In the genomic region with DNA sequence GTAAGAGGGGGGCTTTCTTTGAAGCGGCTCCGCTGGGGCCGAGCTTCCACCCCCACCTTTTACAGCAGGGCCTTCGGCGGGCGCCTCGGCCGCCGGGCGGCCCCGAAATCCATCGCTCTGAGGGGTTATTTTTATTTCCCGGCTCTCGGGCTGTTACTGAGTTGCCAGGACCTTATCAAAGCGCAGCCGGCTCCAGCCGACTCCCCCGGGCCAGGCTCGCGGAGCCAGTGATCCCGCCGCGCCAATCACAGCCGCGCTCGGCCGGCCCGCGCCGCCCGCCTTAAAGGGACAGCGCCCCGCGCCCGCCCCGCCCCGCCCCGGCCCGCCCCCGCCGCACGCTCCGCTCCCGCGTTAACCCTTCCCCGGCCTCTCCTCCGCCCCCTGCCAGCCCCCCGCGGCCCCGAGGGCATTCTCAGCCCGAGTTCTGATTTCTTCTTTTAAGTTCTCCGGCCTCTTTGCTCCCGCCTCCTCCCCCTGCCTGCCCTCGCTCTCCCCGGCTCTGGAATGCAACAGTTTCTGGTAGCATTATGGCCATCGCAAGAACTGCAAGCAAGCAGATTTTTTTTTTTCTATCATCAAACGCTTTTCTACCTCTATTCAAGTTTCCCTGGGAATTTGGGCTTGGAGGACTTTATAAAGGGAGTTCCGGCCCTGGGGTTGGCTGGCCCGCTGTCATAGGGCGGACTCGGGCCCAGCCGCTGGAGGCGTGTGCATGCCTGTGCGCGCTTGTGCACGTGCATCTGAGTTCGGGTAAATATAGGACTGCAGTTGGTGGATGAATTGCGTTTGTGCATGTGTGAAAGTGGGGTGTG, we compare ENCODE assay signal across 1 cellular context.
TF ChIP-seq lines count a peak whose summit lies in the region.

A gene with protein sequence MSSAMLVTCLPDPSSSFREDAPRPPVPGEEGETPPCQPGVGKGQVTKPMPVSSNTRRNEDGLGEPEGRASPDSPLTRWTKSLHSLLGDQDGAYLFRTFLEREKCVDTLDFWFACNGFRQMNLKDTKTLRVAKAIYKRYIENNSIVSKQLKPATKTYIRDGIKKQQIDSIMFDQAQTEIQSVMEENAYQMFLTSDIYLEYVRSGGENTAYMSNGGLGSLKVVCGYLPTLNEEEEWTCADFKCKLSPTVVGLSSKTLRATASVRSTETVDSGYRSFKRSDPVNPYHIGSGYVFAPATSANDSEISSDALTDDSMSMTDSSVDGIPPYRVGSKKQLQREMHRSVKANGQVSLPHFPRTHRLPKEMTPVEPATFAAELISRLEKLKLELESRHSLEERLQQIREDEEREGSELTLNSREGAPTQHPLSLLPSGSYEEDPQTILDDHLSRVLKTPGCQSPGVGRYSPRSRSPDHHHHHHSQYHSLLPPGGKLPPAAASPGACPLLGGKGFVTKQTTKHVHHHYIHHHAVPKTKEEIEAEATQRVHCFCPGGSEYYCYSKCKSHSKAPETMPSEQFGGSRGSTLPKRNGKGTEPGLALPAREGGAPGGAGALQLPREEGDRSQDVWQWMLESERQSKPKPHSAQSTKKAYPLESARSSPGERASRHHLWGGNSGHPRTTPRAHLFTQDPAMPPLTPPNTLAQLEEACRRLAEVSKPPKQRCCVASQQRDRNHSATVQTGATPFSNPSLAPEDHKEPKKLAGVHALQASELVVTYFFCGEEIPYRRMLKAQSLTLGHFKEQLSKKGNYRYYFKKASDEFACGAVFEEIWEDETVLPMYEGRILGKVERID (minus strand): TSS at position 255 of the 812 bp plus-strand sequence. CDS start 3,028 bp downstream, outside the sequence.

TF ChIP-seq in HepG2, 621 proteins besides CTCF, POLR2A, EP300 and RAD21 (continued from another document and continues in another):
- TF ChIP-seq, protein P1, sequence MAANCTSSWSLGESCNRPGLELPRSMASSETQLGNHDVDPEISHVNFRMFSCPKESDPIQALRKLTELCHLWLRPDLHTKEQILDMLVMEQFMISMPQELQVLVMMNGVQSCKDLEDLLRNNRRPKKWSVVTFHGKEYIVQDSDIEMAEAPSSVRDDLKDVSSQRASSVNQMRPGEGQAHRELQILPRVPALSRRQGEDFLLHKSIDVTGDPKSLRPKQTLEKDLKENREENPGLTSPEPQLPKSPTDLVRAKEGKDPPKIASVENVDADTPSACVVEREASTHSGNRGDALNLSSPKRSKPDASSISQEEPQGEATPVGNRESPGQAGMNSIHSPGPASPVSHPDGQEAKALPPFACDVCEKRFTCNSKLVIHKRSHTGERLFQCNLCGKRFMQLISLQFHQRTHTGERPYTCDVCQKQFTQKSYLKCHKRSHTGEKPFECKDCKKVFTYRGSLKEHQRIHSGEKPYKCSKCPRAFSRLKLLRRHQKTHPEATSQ (CRISPR knock-in tag; IDR thresholded peaks at IDR 0.05; ENCODE audit: borderline replicate concordance), result peak; percentile 94
- 0 out of 2 replicates have a peak, but pooled peaks have one; percentile 16 for TF ChIP-seq ZNF460 (CRISPR knock-in tag; IDR thresholded peaks at IDR 0.05; ENCODE audit: borderline replicate concordance)
- TF ChIP-seq HNRNPUL1 (IDR thresholded peaks at IDR 0.05; ENCODE audit: low read depth, low read length), result no peak
- 0 out of 2 replicates have a peak, but pooled peaks have one; percentile 40 for TF ChIP-seq ZNF17 (CRISPR knock-in tag; IDR thresholded peaks at IDR 0.05)
- TF ChIP-seq ZZZ3 (CRISPR knock-in tag; IDR thresholded peaks at IDR 0.05; ENCODE audit: borderline replicate concordance), result 0 out of 2 replicates have a peak, but pooled peaks have one; percentile 72
- TF ChIP-seq BRD4 (CRISPR knock-in tag; IDR thresholded peaks at IDR 0.05), result peak; percentile 61; the same call in 1 of the 2 replicates
- 0 out of 2 replicates have a peak, but pooled peaks have one; percentile 76 for TF ChIP-seq ZNF672 (CRISPR knock-in tag; IDR thresholded peaks at IDR 0.05)
- no peak for TF ChIP-seq ZNF234 (CRISPR knock-in tag; conservative IDR thresholded peaks at IDR 0.05)
- TF ChIP-seq ZNF761 (CRISPR knock-in tag; conservative IDR thresholded peaks at IDR 0.05), result peak; percentile 89
- TF ChIP-seq, protein P2, sequence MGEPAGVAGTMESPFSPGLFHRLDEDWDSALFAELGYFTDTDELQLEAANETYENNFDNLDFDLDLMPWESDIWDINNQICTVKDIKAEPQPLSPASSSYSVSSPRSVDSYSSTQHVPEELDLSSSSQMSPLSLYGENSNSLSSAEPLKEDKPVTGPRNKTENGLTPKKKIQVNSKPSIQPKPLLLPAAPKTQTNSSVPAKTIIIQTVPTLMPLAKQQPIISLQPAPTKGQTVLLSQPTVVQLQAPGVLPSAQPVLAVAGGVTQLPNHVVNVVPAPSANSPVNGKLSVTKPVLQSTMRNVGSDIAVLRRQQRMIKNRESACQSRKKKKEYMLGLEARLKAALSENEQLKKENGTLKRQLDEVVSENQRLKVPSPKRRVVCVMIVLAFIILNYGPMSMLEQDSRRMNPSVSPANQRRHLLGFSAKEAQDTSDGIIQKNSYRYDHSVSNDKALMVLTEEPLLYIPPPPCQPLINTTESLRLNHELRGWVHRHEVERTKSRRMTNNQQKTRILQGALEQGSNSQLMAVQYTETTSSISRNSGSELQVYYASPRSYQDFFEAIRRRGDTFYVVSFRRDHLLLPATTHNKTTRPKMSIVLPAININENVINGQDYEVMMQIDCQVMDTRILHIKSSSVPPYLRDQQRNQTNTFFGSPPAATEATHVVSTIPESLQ (CRISPR knock-in tag; conservative IDR thresholded peaks at IDR 0.05), result no peak
- no peak for TF ChIP-seq SIX1 (CRISPR knock-in tag; IDR thresholded peaks at IDR 0.05; ENCODE audit: borderline replicate concordance)
- peak; percentile 74 for TF ChIP-seq DMAP1 (CRISPR knock-in tag; IDR thresholded peaks at IDR 0.05)
- 0 out of 2 replicates have a peak, but pooled peaks have one; percentile 34 for TF ChIP-seq FIP1L1 (IDR thresholded peaks at IDR 0.05; ENCODE audit: borderline replicate concordance, insufficient read depth, low read depth, low read length)
- peak; percentile 63; the same call in 1 of the 2 replicates for TF ChIP-seq ZC3H4 (CRISPR knock-in tag; IDR thresholded peaks at IDR 0.05; ENCODE audit: borderline replicate concordance)
- TF ChIP-seq, protein P3, sequence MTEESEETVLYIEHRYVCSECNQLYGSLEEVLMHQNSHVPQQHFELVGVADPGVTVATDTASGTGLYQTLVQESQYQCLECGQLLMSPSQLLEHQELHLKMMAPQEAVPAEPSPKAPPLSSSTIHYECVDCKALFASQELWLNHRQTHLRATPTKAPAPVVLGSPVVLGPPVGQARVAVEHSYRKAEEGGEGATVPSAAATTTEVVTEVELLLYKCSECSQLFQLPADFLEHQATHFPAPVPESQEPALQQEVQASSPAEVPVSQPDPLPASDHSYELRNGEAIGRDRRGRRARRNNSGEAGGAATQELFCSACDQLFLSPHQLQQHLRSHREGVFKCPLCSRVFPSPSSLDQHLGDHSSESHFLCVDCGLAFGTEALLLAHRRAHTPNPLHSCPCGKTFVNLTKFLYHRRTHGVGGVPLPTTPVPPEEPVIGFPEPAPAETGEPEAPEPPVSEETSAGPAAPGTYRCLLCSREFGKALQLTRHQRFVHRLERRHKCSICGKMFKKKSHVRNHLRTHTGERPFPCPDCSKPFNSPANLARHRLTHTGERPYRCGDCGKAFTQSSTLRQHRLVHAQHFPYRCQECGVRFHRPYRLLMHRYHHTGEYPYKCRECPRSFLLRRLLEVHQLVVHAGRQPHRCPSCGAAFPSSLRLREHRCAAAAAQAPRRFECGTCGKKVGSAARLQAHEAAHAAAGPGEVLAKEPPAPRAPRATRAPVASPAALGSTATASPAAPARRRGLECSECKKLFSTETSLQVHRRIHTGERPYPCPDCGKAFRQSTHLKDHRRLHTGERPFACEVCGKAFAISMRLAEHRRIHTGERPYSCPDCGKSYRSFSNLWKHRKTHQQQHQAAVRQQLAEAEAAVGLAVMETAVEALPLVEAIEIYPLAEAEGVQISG (CRISPR knock-in tag; IDR thresholded peaks at IDR 0.05), result peak; percentile 73
- TF ChIP-seq SRSF4 (IDR thresholded peaks at IDR 0.05; ENCODE audit: low read depth, low read length, poor library complexity, severe bottlenecking), result no peak
- no peak for TF ChIP-seq RAD51 (IDR thresholded peaks at IDR 0.05; ENCODE audit: borderline replicate concordance)
- TF ChIP-seq TCF7L2 (IDR thresholded peaks at IDR 0.05; ENCODE audit: low read depth, low read length), result peak; percentile 77
- TF ChIP-seq KLF6 (CRISPR knock-in tag; IDR thresholded peaks at IDR 0.05), result peak; percentile 88
- TF ChIP-seq, protein P4, sequence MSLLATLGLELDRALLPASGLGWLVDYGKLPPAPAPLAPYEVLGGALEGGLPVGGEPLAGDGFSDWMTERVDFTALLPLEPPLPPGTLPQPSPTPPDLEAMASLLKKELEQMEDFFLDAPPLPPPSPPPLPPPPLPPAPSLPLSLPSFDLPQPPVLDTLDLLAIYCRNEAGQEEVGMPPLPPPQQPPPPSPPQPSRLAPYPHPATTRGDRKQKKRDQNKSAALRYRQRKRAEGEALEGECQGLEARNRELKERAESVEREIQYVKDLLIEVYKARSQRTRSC (CRISPR knock-in tag; IDR thresholded peaks at IDR 0.05; ENCODE audit: low read depth), result 0 out of 2 replicates have a peak, but pooled peaks have one; percentile 65
- no peak; the same call in 1 of the 2 replicates for TF ChIP-seq ZNF614 (CRISPR knock-in tag; IDR thresholded peaks at IDR 0.05; ENCODE audit: borderline replicate concordance)
- TF ChIP-seq TARDBP (CRISPR knock-in tag; IDR thresholded peaks at IDR 0.05), result peak; percentile 86
- TF ChIP-seq CHD4 (IDR thresholded peaks at IDR 0.05; ENCODE audit: borderline replicate concordance, low read length), result no peak
- peak; percentile 87; the same call in 1 of the 2 replicates for TF ChIP-seq ZFP41 (CRISPR knock-in tag; IDR thresholded peaks at IDR 0.05; ENCODE audit: borderline replicate concordance)
- peak; percentile 51; the same call in 1 of the 2 replicates for TF ChIP-seq MEIS1 (CRISPR knock-in tag; IDR thresholded peaks at IDR 0.05; ENCODE audit: borderline replicate concordance)
- TF ChIP-seq, protein P5, sequence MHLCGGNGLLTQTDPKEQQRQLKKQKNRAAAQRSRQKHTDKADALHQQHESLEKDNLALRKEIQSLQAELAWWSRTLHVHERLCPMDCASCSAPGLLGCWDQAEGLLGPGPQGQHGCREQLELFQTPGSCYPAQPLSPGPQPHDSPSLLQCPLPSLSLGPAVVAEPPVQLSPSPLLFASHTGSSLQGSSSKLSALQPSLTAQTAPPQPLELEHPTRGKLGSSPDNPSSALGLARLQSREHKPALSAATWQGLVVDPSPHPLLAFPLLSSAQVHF (CRISPR knock-in tag; IDR thresholded peaks at IDR 0.05), result peak; percentile 95
- TF ChIP-seq TAF15 (IDR thresholded peaks at IDR 0.05; ENCODE audit: low read depth, low read length, poor library complexity, severe bottlenecking), result no peak
- no peak for TF ChIP-seq MLLT10 (CRISPR knock-in tag; IDR thresholded peaks at IDR 0.05)
- TF ChIP-seq AGO1 (IDR thresholded peaks at IDR 0.05; ENCODE audit: low read depth, low read length, poor library complexity, severe bottlenecking), result peak; percentile 75
- peak; percentile 39; the same call in 1 of the 2 replicates for TF ChIP-seq ZFP1 (CRISPR knock-in tag; IDR thresholded peaks at IDR 0.05)
- no peak for TF ChIP-seq HMGA1 (CRISPR knock-in tag; conservative IDR thresholded peaks at IDR 0.05)
- TF ChIP-seq CHCHD3 (CRISPR knock-in tag; IDR thresholded peaks at IDR 0.05), result peak; percentile 50; the same call in 1 of the 2 replicates
- TF ChIP-seq PAWR (CRISPR knock-in tag; IDR thresholded peaks at IDR 0.05; ENCODE audit: borderline replicate concordance), result peak; percentile 53; the same call in 1 of the 2 replicates
- TF ChIP-seq, protein P6, sequence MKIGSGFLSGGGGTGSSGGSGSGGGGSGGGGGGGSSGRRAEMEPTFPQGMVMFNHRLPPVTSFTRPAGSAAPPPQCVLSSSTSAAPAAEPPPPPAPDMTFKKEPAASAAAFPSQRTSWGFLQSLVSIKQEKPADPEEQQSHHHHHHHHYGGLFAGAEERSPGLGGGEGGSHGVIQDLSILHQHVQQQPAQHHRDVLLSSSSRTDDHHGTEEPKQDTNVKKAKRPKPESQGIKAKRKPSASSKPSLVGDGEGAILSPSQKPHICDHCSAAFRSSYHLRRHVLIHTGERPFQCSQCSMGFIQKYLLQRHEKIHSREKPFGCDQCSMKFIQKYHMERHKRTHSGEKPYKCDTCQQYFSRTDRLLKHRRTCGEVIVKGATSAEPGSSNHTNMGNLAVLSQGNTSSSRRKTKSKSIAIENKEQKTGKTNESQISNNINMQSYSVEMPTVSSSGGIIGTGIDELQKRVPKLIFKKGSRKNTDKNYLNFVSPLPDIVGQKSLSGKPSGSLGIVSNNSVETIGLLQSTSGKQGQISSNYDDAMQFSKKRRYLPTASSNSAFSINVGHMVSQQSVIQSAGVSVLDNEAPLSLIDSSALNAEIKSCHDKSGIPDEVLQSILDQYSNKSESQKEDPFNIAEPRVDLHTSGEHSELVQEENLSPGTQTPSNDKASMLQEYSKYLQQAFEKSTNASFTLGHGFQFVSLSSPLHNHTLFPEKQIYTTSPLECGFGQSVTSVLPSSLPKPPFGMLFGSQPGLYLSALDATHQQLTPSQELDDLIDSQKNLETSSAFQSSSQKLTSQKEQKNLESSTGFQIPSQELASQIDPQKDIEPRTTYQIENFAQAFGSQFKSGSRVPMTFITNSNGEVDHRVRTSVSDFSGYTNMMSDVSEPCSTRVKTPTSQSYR (CRISPR knock-in tag; IDR thresholded peaks at IDR 0.05; ENCODE audit: borderline replicate concordance), result peak; percentile 67
- TF ChIP-seq ZNF775 (CRISPR knock-in tag; IDR thresholded peaks at IDR 0.05; ENCODE audit: borderline replicate concordance), result no peak
- TF ChIP-seq, protein P7, sequence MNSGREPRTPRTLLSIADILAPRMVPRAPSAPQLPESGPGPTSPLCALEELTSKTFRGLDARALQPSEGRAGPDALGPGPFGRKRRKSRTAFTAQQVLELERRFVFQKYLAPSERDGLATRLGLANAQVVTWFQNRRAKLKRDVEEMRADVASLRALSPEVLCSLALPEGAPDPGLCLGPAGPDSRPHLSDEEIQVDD (CRISPR knock-in tag; IDR thresholded peaks at IDR 0.05; ENCODE audit: borderline replicate concordance), result peak; percentile 93; the same call in 1 of the 2 replicates
- no peak; the same call in 1 of the 2 replicates for TF ChIP-seq SIX4 (CRISPR knock-in tag; IDR thresholded peaks at IDR 0.05)
- 0 out of 2 replicates have a peak, but pooled peaks have one; percentile 29 for TF ChIP-seq RORA (CRISPR knock-in tag; IDR thresholded peaks at IDR 0.05)
- TF ChIP-seq, protein P8, sequence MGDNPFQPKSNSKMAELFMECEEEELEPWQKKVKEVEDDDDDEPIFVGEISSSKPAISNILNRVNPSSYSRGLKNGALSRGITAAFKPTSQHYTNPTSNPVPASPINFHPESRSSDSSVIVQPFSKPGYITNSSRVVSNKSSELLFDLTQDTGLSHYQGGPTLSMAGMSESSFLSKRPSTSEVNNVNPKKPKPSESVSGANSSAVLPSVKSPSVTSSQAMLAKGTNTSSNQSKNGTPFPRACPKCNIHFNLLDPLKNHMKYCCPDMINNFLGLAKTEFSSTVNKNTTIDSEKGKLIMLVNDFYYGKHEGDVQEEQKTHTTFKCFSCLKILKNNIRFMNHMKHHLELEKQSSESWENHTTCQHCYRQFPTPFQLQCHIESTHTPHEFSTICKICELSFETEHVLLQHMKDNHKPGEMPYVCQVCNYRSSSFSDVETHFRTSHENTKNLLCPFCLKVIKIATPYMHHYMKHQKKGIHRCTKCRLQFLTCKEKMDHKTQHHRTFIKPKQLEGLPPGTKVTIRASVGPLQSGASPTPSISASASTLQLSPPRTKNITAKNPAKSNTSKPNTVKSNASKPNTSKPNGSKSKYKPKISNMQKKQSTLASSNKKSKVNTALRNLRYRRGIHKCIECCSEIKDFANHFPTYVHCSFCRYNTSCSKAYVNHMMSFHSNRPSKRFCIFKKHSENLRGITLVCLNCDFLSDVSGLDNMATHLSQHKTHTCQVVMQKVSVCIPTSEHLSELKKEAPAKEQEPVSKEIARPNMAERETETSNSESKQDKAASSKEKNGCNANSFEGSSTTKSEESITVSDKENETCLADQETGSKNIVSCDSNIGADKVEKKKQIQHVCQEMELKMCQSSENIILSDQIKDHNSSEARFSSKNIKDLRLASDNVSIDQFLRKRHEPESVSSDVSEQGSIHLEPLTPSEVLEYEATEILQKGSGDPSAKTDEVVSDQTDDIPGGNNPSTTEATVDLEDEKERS (CRISPR knock-in tag; IDR thresholded peaks at IDR 0.05), result peak; percentile 89
